In the genomic region with DNA sequence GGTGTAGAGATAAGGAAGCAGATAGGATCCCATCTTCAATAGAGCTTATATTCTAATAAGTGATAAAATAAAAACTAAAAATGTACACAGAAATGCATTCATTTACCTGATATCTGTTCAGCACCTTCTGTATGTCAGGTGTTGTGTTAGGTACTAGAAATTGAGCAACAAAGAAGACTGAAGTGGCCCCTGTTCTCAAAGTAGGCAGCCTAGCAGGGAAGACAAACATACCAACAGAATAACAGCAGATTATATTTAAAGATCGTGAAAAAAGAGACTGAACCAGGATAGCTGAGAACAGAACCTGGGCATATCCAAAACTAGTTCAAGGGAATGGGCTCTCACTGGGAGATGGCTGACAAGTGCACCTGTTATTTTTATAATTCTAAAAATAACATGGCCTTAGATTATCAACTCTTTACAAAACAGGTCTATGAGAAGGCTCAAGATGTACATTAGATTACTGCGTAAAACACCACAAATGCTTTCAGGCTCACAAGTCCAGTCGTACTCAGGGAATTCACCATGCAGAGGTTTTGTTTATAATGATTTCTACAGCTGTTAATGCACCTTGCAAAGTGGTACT, we compare ENCODE assay signal across 11 cellular contexts. TPM values are rescaled to one million over a fixed set of nuclear protein-coding genes. Genes with fewer than 3 reads are reported as not detected.
DNase-seq lines count a peak whose midpoint lies in the region; ATAC-seq and TF ChIP-seq lines count a peak whose summit lies in the region.
"Had no signal": no experiment of that assay in that cellular context is flagged by ENCODE, and none has a peak within 500 bp of the region (broad histone marks: within the 10 kb centered on the region; RNA-seq: fewer than 3 reads in every experiment).

No MANE protein-coding gene starts in this region.

- H3K27me3 Mint-ChIP-seq in endothelial cell (ENCODE audit: unreplicated experiment): peaks cover 4% of the 10 kb centered on the region

- peaks cover 54% of the 10 kb centered on the region for H3K4me1 ChIP-seq in PC-3 (ENCODE audit: insufficient read depth, low read length)
- H3K4me1 ChIP-seq in parathyroid adenoma: peaks cover 42% of the 10 kb centered on the region

- H2AFZ ChIP-seq in PC-3 (ENCODE audit: low read length) (no peak overlapping the region), parathyroid adenoma (peak overlapping the region; percentile 13)

- H3K9me3 Mint-ChIP-seq in endothelial cell (ENCODE audit: unreplicated experiment): no peaks in the 10 kb centered on the region

- H3K27me3 ChIP-seq in PC-3 (ENCODE audit: low read length) (no peaks in the 10 kb centered on the region), parathyroid adenoma (ENCODE audit: control insufficient read depth, insufficient read depth, low read length) (no peaks in the 10 kb centered on the region)

- peak overlapping the region; percentile 39 for H3K9ac ChIP-seq in PC-3 (ENCODE audit: low read length)
- H3K9ac ChIP-seq in parathyroid adenoma: no peak overlapping the region

- DNase-seq in Caki2 (ENCODE audit: low read depth) (peak; percentile 20), PC-3 (no peak), endothelial cell (ENCODE audit: low spot score) (no peak), NCI-H1092 treated with DMSO at 0.1 percent for 48 hours (lab: John Stamatoyannopoulos, UW) (no peak), GM03348 (ENCODE audit: low spot score) (no peak), sciatic nerve (ENCODE audit: low spot score) (no peak)
- DNase-seq: activated CD8-positive, alpha-beta memory T cell treated with anti-CD3 and anti-CD28 coated beads, Interleukin-2, amount 50 U/mL, for 48 hours; DMS79; NCI-H2171 had no signal

- peaks cover 25% of the 10 kb centered on the region for H3F3A ChIP-seq in PC-3 (ENCODE audit: low read length, unreplicated experiment)

- BruUV-seq in PC-3 (replicated peaks; lab: Mats Ljungman, UMichigan): no TSS peak

- no peaks in the 10 kb centered on the region for H3K9me3 ChIP-seq in PC-3 (ENCODE audit: low read length)
- no peaks in the 10 kb centered on the region for H3K9me3 ChIP-seq in parathyroid adenoma (ENCODE audit: control insufficient read depth, low read length)

- in situ Hi-C loops in Caki2 (cut with HindIII; ENCODE audit: low pct_unique_long_range_greater_than_20kb, low sequenced_read_pairs): no loop called here

- CTCF ChIA-PET in PC-3 (lab: Charles Lee): interaction anchor here (0.5 to 1.0 kb wide), 2 partner anchors 299 to 496 kb away, joined by 3 to 4 read pairs; no protein-coding TSS in a partner anchor

- no peak overlapping the region for H3K4me3 Mint-ChIP-seq in endothelial cell (ENCODE audit: unreplicated experiment)

- H3K4me2 ChIP-seq in PC-3 (ENCODE audit: low read length) (peak overlapping the region; percentile 70), parathyroid adenoma (ENCODE audit: low read length) (no peak overlapping the region)

- peaks cover 41% of the 10 kb centered on the region for H3K4me1 Mint-ChIP-seq in endothelial cell (ENCODE audit: unreplicated experiment)

- no peaks in the 10 kb centered on the region for H3K36me3 ChIP-seq in PC-3 (ENCODE audit: low read depth, low read length)
- no peaks in the 10 kb centered on the region for H3K36me3 ChIP-seq in parathyroid adenoma (ENCODE audit: control insufficient read depth, insufficient read depth, low read length)

- no peak for TF ChIP-seq CTCF in PC-3 (conservative IDR thresholded peaks at IDR 0.05; ENCODE audit: low read depth, low read length)
- no peak for TF ChIP-seq CTCF in endothelial cell (IDR thresholded peaks at IDR 0.05; ENCODE audit: unreplicated experiment)
- no peak for TF ChIP-seq CTCF in parathyroid adenoma (IDR thresholded peaks at IDR 0.05)

- H3K79me2 ChIP-seq in PC-3 (ENCODE audit: low read length) (peaks cover 40% of the 10 kb centered on the region), parathyroid adenoma (peaks cover 13% of the 10 kb centered on the region)

- H4K20me1 ChIP-seq in PC-3 (ENCODE audit: low read length): no peaks in the 10 kb centered on the region

- POLR2A ChIA-PET in PC-3 (lab: Charles Lee; ENCODE audit: unreplicated experiment): no interaction called here

- peaks cover 5% of the 10 kb centered on the region for H3K36me3 Mint-ChIP-seq in endothelial cell (ENCODE audit: low read depth, unreplicated experiment)

- intact Hi-C loops in PC-3 (cut with micrococcal nuclease): loop anchor here (1.0 to 5.0 kb wide), 2 partner anchors 15 to 50 kb away; no protein-coding TSS in a partner anchor
- intact Hi-C loops in sciatic nerve (cut with DNase I): no loop called here

- ATAC-seq in PC-3 (no peak), HG03196 (IDR thresholded peaks at IDR 0.05; ENCODE audit: unreplicated experiment) (no peak), sciatic nerve (no peak)

- H3K4me3 ChIP-seq in PC-3 (ENCODE audit: low read length) (peak overlapping the region; percentile 8; the same call in 1 of the 2 replicates), parathyroid adenoma (ENCODE audit: low read depth, low read length) (no peak overlapping the region)

- H3K9me2 ChIP-seq in PC-3 (replicated peaks; ENCODE audit: low read length): no peaks in the 10 kb centered on the region

- H3K27ac ChIP-seq in PC-3 (ENCODE audit: low read length) (peak overlapping the region; percentile 90), parathyroid adenoma (peak overlapping the region; percentile 79)

- peak overlapping the region; percentile 31 for H3K27ac Mint-ChIP-seq in endothelial cell (ENCODE audit: unreplicated experiment)

RNA-seq across cellular contexts. Expression of a gene that starts 16.3 kb away (rescaled TPM):
- total RNA-seq in Caki2 (2014; rRNA removed; shearing (Covaris generic); ENCODE audit: low replicate concordance): 51.6 and 57.9 TPM in 2 replicates
- total RNA-seq in PC-3 (2014; rRNA removed): 18.1 and 23.0 TPM in 2 replicates
- total RNA-seq in endothelial cell (ENCODE audit: unreplicated experiment): 50.8 TPM
- 50.6 TPM for total RNA-seq in sciatic nerve
